1 cellular context compared by ENCODE assay signal in genomic region chr17:37512442-37513070, GRCh38.
A peak's percentile ranks its signal among the peaks of the same experiment; 100 is the strongest.
TF ChIP-seq lines count a peak whose summit lies in the region.

No MANE protein-coding gene starts in this region.

TF ChIP-seq in HepG2, 621 proteins besides CTCF, POLR2A, EP300 and RAD21 (continued from another document):
- TF ChIP-seq PRPF4 (IDR thresholded peaks at IDR 0.05; ENCODE audit: low read depth, low read length, poor library complexity, severe bottlenecking) (peak; percentile 69), ZNF703 (CRISPR knock-in tag; IDR thresholded peaks at IDR 0.05; ENCODE audit: borderline replicate concordance) (no peak), ZNF180 (CRISPR knock-in tag; IDR thresholded peaks at IDR 0.05; ENCODE audit: borderline replicate concordance, low read depth) (no peak), ZNF569 (CRISPR knock-in tag; IDR thresholded peaks at IDR 0.05; ENCODE audit: borderline replicate concordance) (no peak), PCBP2 (optimal IDR thresholded peaks at IDR 0.05; ENCODE audit: low read depth, low read length, poor library complexity, severe bottlenecking) (no peak), MYC (CRISPR knock-in tag; IDR thresholded peaks at IDR 0.05; ENCODE audit: borderline replicate concordance) (peak; percentile 40; the same call in 1 of the 2 replicates), POLR2G (IDR thresholded peaks at IDR 0.05; ENCODE audit: low read depth, low read length) (no peak)
- TF ChIP-seq, protein P1, sequence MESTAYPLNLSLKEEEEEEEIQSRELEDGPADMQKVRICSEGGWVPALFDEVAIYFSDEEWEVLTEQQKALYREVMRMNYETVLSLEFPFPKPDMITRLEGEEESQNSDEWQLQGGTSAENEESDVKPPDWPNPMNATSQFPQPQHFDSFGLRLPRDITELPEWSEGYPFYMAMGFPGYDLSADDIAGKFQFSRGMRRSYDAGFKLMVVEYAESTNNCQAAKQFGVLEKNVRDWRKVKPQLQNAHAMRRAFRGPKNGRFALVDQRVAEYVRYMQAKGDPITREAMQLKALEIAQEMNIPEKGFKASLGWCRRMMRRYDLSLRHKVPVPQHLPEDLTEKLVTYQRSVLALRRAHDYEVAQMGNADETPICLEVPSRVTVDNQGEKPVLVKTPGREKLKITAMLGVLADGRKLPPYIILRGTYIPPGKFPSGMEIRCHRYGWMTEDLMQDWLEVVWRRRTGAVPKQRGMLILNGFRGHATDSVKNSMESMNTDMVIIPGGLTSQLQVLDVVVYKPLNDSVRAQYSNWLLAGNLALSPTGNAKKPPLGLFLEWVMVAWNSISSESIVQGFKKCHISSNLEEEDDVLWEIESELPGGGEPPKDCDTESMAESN (CRISPR knock-in tag; conservative IDR thresholded peaks at IDR 0.05): no peak
